Comparison of ENCODE assay signal across 1 cellular context in the genomic region with DNA sequence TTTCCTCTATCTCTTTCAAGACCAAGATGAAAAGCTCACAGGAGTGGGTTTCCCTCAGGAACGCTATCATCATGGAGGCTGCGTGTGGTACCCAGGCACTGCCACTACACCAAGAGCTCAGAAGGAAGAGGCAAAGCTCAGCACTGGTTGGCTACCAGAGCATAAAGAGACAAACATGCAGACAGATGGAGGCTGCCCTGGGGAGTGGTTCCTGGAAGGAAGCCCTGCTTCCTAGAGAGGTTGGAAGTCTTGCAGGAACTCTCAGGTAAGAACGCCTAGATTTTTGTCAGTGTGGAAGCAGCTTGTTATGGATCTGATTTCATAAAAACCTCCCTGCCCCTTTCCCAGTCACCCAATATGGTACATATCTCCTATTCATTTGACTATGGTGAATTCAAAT.
TF ChIP-seq lines count a peak whose summit lies in the region.

No MANE protein-coding gene starts in this region.

TF ChIP-seq in IMR-90, 13 proteins besides CTCF, POLR2A, EP300 and RAD21 (continued from another document):
- no peak for TF ChIP-seq USF2 (IDR thresholded peaks at IDR 0.05; ENCODE audit: low read depth, low read length)
- TF ChIP-seq, protein P1, sequence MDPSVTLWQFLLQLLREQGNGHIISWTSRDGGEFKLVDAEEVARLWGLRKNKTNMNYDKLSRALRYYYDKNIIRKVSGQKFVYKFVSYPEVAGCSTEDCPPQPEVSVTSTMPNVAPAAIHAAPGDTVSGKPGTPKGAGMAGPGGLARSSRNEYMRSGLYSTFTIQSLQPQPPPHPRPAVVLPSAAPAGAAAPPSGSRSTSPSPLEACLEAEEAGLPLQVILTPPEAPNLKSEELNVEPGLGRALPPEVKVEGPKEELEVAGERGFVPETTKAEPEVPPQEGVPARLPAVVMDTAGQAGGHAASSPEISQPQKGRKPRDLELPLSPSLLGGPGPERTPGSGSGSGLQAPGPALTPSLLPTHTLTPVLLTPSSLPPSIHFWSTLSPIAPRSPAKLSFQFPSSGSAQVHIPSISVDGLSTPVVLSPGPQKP (IDR thresholded peaks at IDR 0.05; ENCODE audit: borderline replicate concordance, low read depth, low read length) = no peak
- TF ChIP-seq NFE2L2 (IDR thresholded peaks at IDR 0.05; ENCODE audit: low read depth, low read length) = no peak
